Comparison of ENCODE assay signal across 9 cellular contexts in the genomic region with DNA sequence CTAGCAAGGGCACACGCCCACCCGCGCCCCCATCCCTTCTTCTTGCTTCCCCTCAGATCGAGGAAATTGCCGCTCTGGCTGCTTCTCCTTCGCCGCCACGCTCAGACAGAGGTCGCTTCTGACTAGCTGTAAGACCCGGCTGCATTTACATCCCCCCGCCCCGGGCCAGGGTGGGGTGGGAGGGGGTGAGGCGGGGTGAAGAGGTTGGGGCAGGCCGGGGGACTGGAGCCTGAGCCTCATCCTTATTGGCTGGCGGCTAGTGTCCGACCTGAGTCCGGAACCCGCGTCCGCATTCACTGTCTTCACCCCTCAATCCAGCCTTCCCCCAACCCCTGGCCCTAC. TPM values are rescaled to one million over a fixed set of nuclear protein-coding genes. Genes with fewer than 3 reads are reported as not detected.
DNase-seq lines count a peak whose midpoint lies in the region; ATAC-seq and TF ChIP-seq lines count a peak whose summit lies in the region.
"Had no signal": no experiment of that assay in that cellular context is flagged by ENCODE, and none has a peak within 500 bp of the region (broad histone marks: within the 10 kb centered on the region; RNA-seq: fewer than 3 reads in every experiment).

No MANE protein-coding gene starts in this region.

- H3K27ac Mint-ChIP-seq in activated naive CD4-positive, alpha-beta T cell treated with anti-CD3 and anti-CD28 coated beads, Interleukin-2, amount 10 ng/mL, durations not matched to agents 7 days and 5 days: peak overlapping the region; percentile 45
- H3K27ac Mint-ChIP-seq in mesothelial cell of epicardium (no peak overlapping the region), type B pancreatic cell (no peak overlapping the region)

- CTCF ChIA-PET in activated naive CD4-positive, alpha-beta T cell treated with anti-CD3 and anti-CD28 coated beads, Interleukin-2, amount 10 ng/mL, durations not matched to agents 7 days and 5 days (lab: Charles Lee): no interaction called here

- H3K4me1 Mint-ChIP-seq in activated naive CD4-positive, alpha-beta T cell treated with anti-CD3 and anti-CD28 coated beads, Interleukin-2, amount 10 ng/mL, durations not matched to agents 7 days and 5 days: peaks cover 18% of the 10 kb centered on the region
- peaks cover 21% of the 10 kb centered on the region for H3K4me1 Mint-ChIP-seq in mesothelial cell of epicardium
- peaks cover 39% of the 10 kb centered on the region for H3K4me1 Mint-ChIP-seq in type B pancreatic cell (ENCODE audit: unreplicated experiment)

- intact Hi-C loops in sciatic nerve (cut with DNase I): no loop called here

- ATAC-seq in sciatic nerve: no peak

- H3K4me3 Mint-ChIP-seq in activated naive CD4-positive, alpha-beta T cell treated with anti-CD3 and anti-CD28 coated beads, Interleukin-2, amount 10 ng/mL, durations not matched to agents 7 days and 5 days: no peak overlapping the region
- H3K4me3 Mint-ChIP-seq in mesothelial cell of epicardium (peak overlapping the region; percentile 59), type B pancreatic cell (peak overlapping the region; percentile 64)

- H3K36me3 Mint-ChIP-seq in activated naive CD4-positive, alpha-beta T cell treated with anti-CD3 and anti-CD28 coated beads, Interleukin-2, amount 10 ng/mL, durations not matched to agents 7 days and 5 days: no peaks in the 10 kb centered on the region
- no peaks in the 10 kb centered on the region for H3K36me3 Mint-ChIP-seq in mesothelial cell of epicardium
- no peaks in the 10 kb centered on the region for H3K36me3 Mint-ChIP-seq in type B pancreatic cell

- peak overlapping the region; percentile 51 to 60 for H3K4me3 ChIP-seq in cardiac fibroblast (replicated peaks in 1 of 2; ENCODE audit: low read depth in 2 of 2, low read length in 2 of 2)

- H3K27me3 Mint-ChIP-seq in activated naive CD4-positive, alpha-beta T cell treated with anti-CD3 and anti-CD28 coated beads, Interleukin-2, amount 10 ng/mL, durations not matched to agents 7 days and 5 days: peaks cover 60% of the 10 kb centered on the region
- H3K27me3 Mint-ChIP-seq in mesothelial cell of epicardium (ENCODE audit: low read depth): peaks cover 42% of the 10 kb centered on the region
- H3K27me3 Mint-ChIP-seq in type B pancreatic cell: peaks cover 42% of the 10 kb centered on the region

- TF ChIP-seq CTCF in cardiac fibroblast (IDR thresholded peaks at IDR 0.05; ENCODE audit: low read depth, low read length): no peak
- TF ChIP-seq CTCF in mesothelial cell of epicardium (IDR thresholded peaks at IDR 0.05; ENCODE audit: unreplicated experiment): no peak
- no peak for TF ChIP-seq CTCF in type B pancreatic cell (conservative IDR thresholded peaks at IDR 0.05)

- DNase-seq in activated naive CD4-positive, alpha-beta T cell treated with anti-CD3 and anti-CD28 coated beads, Interleukin-2, amount 10 ng/mL, durations not matched to agents 7 days and 5 days: no peak
- no peak for DNase-seq in activated naive CD4-positive, alpha-beta T cell treated with anti-CD3 and anti-CD28 coated beads, Interleukin-2, amount 50 U/mL, for 16 hours
- DNase-seq in cardiac fibroblast (ENCODE audit: low read depth in 2 of 2): no peak
- no peak for DNase-seq in mesothelial cell of epicardium (ENCODE audit: low spot score in 2 of 2, unreplicated experiment in 2 of 2)
- DNase-seq in type B pancreatic cell (ENCODE audit: extremely low spot score, unreplicated experiment): peak; percentile 77
- DNase-seq in NOMO-1 treated with dmso at 0.1 percent for 144 hours (lab: John Stamatoyannopoulos, UW; ENCODE audit: unreplicated experiment): no peak
- DNase-seq in occipital lobe (lab: John Stamatoyannopoulos, UW): no peak
- DNase-seq in sciatic nerve (ENCODE audit: low spot score): no peak
- DNase-seq: activated CD4-positive, alpha-beta T cell treated with anti-CD3 and anti-CD28 coated beads for 48 hours had no signal

- no peaks in the 10 kb centered on the region for H3K9me3 Mint-ChIP-seq in activated naive CD4-positive, alpha-beta T cell treated with anti-CD3 and anti-CD28 coated beads, Interleukin-2, amount 10 ng/mL, durations not matched to agents 7 days and 5 days
- no peaks in the 10 kb centered on the region for H3K9me3 Mint-ChIP-seq in mesothelial cell of epicardium
- H3K9me3 Mint-ChIP-seq in type B pancreatic cell: no peaks in the 10 kb centered on the region

RNA-seq across cellular contexts. Expression of a gene that starts 11.1 kb away (rescaled TPM):
- 0.25 to 1.2 TPM (median 0.38 TPM) in 3 replicates for total RNA-seq in mesothelial cell of epicardium
- total RNA-seq in type B pancreatic cell (ENCODE audit: low replicate concordance): 3.5 and 6.2 TPM in 2 replicates
- 0.31 TPM for total RNA-seq in occipital lobe
- total RNA-seq in sciatic nerve: 6.9 TPM
